In the genomic region with DNA sequence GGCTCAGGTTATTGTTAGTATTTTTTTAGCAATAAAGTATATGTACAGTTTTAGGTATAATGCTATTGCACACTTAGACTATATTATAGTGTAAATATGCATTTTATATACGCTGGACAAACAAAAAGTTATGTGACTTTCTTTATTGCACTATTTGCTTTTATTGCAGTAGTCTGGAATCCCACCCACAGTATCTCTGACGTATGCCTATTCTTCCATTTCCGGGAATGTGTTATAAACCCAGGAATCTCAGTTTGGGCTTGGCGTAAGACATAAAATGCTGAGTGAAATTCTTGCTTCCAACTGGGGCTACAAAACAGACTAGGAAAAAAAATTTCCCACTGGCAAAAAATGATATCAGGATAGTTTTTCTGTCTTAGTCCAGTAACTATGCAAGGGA, we compare ENCODE assay signal across 27 cellular contexts.
"Had no signal": no experiment of that assay in that cellular context is flagged by ENCODE, and none has a peak within 500 bp of the region (broad histone marks: within the 10 kb centered on the region; RNA-seq: fewer than 3 reads in every experiment).

No MANE protein-coding gene starts in this region.

- H3K4me3 Mint-ChIP-seq: stimulated activated effector memory CD8-positive, alpha-beta T cell treated with anti-CD3 and anti-CD28 coated beads, Interleukin-12 subunit alpha, Interleukin-12 subunit beta, amount 100 ng/mL, for 72 hours; stimulated activated memory B cell treated with anti-CD40 and anti-IgM and Interleukin-4, amounts not matched to agents 10 μg/mL and 1 μg/mL and 100 μg/mL, for 72 hours; stimulated activated naive B cell treated with anti-CD40 and anti-IgM and Interleukin-4, amounts not matched to agents 10 μg/mL and 1 μg/mL and 100 μg/mL, for 72 hours; stimulated activated naive CD8-positive, alpha-beta T cell treated with anti-CD3 and anti-CD28 coated beads, Interleukin-15, amount 100 ng/mL, for 72 hours; stimulated activated naive CD8-positive, alpha-beta T cell treated with anti-CD3 and anti-CD28 coated beads, Interleukin-15, Interleukin-2, amounts not matched to agents 100 ng/mL and 50 ng/mL, for 24 hours; type B pancreatic cell had no signal

- ATAC-seq: stimulated activated effector memory CD8-positive, alpha-beta T cell treated with anti-CD3 and anti-CD28 coated beads, Interleukin-12 subunit alpha, Interleukin-12 subunit beta, amount 100 ng/mL, for 72 hours; stimulated activated memory B cell treated with anti-CD40 and anti-IgM and Interleukin-4, amounts not matched to agents 10 μg/mL and 1 μg/mL and 100 μg/mL, for 72 hours; stimulated activated naive B cell treated with anti-CD40 and anti-IgM and Interleukin-4, amounts not matched to agents 10 μg/mL and 1 μg/mL and 100 μg/mL, for 72 hours; stimulated activated naive CD8-positive, alpha-beta T cell treated with anti-CD3 and anti-CD28 coated beads, Interleukin-15, amount 100 ng/mL, for 72 hours; stimulated activated naive CD8-positive, alpha-beta T cell treated with anti-CD3 and anti-CD28 coated beads, Interleukin-15, Interleukin-2, amounts not matched to agents 100 U/mL and 50 U/mL, for 24 hours; upper lobe of right lung had no signal

- H3K27ac Mint-ChIP-seq: stimulated activated effector memory CD8-positive, alpha-beta T cell treated with anti-CD3 and anti-CD28 coated beads, Interleukin-12 subunit alpha, Interleukin-12 subunit beta, amount 100 ng/mL, for 72 hours; stimulated activated memory B cell treated with anti-CD40 and anti-IgM and Interleukin-4, amounts not matched to agents 10 μg/mL and 1 μg/mL and 100 μg/mL, for 72 hours; stimulated activated naive B cell treated with anti-CD40 and anti-IgM and Interleukin-4, amounts not matched to agents 10 μg/mL and 1 μg/mL and 100 μg/mL, for 72 hours; stimulated activated naive CD8-positive, alpha-beta T cell treated with anti-CD3 and anti-CD28 coated beads, Interleukin-15, amount 100 ng/mL, for 72 hours; stimulated activated naive CD8-positive, alpha-beta T cell treated with anti-CD3 and anti-CD28 coated beads, Interleukin-15, Interleukin-2, amounts not matched to agents 100 ng/mL and 50 ng/mL, for 24 hours; type B pancreatic cell had no signal

- H3K27me3 ChIP-seq: stomach, suprapubic skin, testis, thyroid gland, tibial artery, tibial nerve, upper lobe of left lung, upper lobe of right lung, uterus, vagina had no signal

- H3K9me3 ChIP-seq: suprapubic skin, testis, thoracic aorta, thyroid gland, tibial artery, upper lobe of left lung, upper lobe of right lung, uterus, vagina had no signal

- H3K36me3 Mint-ChIP-seq: stimulated activated effector memory CD8-positive, alpha-beta T cell treated with anti-CD3 and anti-CD28 coated beads, Interleukin-12 subunit alpha, Interleukin-12 subunit beta, amount 100 ng/mL, for 72 hours; stimulated activated memory B cell treated with anti-CD40 and anti-IgM and Interleukin-4, amounts not matched to agents 10 μg/mL and 1 μg/mL and 100 μg/mL, for 72 hours; stimulated activated naive B cell treated with anti-CD40 and anti-IgM and Interleukin-4, amounts not matched to agents 10 μg/mL and 1 μg/mL and 100 μg/mL, for 72 hours; type B pancreatic cell had no signal

- H3K4me3 ChIP-seq: stomach, suprapubic skin, testis, thoracic aorta, thyroid gland, tibial artery, tibial nerve, upper lobe of left lung, upper lobe of right lung, uterus, vagina had no signal

- H3K4me1 ChIP-seq: stomach, suprapubic skin, testis, thyroid gland, tibial artery, tibial nerve, upper lobe of left lung, upper lobe of right lung, uterus, vagina had no signal

- H3K36me3 ChIP-seq: stomach, suprapubic skin, thoracic aorta, thyroid gland, tibial artery, tibial nerve, upper lobe of left lung, upper lobe of right lung, uterus, vagina had no signal

- H3K27ac ChIP-seq: stomach, suprapubic skin, testis, thoracic aorta, thyroid gland, tibial artery, tibial nerve, upper lobe of left lung, upper lobe of right lung, uterus, vagina had no signal

- H3K27me3 Mint-ChIP-seq: stimulated activated memory B cell treated with anti-CD40 and anti-IgM and Interleukin-4, amounts not matched to agents 10 μg/mL and 1 μg/mL and 100 μg/mL, for 72 hours; stimulated activated naive B cell treated with anti-CD40 and anti-IgM and Interleukin-4, amounts not matched to agents 10 μg/mL and 1 μg/mL and 100 μg/mL, for 72 hours; stimulated activated naive CD8-positive, alpha-beta T cell treated with anti-CD3 and anti-CD28 coated beads, Interleukin-15, amount 100 ng/mL, for 72 hours; stimulated activated naive CD8-positive, alpha-beta T cell treated with anti-CD3 and anti-CD28 coated beads, Interleukin-15, Interleukin-2, amounts not matched to agents 100 ng/mL and 50 ng/mL, for 24 hours had no signal

- H3K4me1 Mint-ChIP-seq: stimulated activated effector memory CD8-positive, alpha-beta T cell treated with anti-CD3 and anti-CD28 coated beads, Interleukin-12 subunit alpha, Interleukin-12 subunit beta, amount 100 ng/mL, for 72 hours; stimulated activated memory B cell treated with anti-CD40 and anti-IgM and Interleukin-4, amounts not matched to agents 10 μg/mL and 1 μg/mL and 100 μg/mL, for 72 hours; stimulated activated naive B cell treated with anti-CD40 and anti-IgM and Interleukin-4, amounts not matched to agents 10 μg/mL and 1 μg/mL and 100 μg/mL, for 72 hours; stimulated activated naive CD8-positive, alpha-beta T cell treated with anti-CD3 and anti-CD28 coated beads, Interleukin-15, amount 100 ng/mL, for 72 hours had no signal

- H3K9me3 Mint-ChIP-seq: stimulated activated memory B cell treated with anti-CD40 and anti-IgM and Interleukin-4, amounts not matched to agents 10 μg/mL and 1 μg/mL and 100 μg/mL, for 72 hours; type B pancreatic cell had no signal

- DNase-seq: stimulated activated CD4-positive, alpha-beta T cell treated with anti-CD3 and anti-CD28 coated beads, Interleukin-2, amount 100 ng/mL, for 48 hours; stimulated activated CD4-positive, alpha-beta T cell treated with anti-CD3 and anti-CD28 coated beads, Interleukin-4, amount 100 ng/mL, for 1 hour; stimulated activated CD4-positive, alpha-beta T cell treated with anti-CD3 and anti-CD28 coated beads, Interleukin-4, amount 100 ng/mL, for 24 hours; stimulated activated CD4-positive, alpha-beta T cell treated with anti-CD3 and anti-CD28 coated beads, Interleukin-4, amount 100 ng/mL, for 4 hours; stimulated activated CD8-positive, alpha-beta memory T cell treated with anti-CD3 and anti-CD28 coated beads, Interleukin-4, amount 100 ng/mL, for 48 hours; stimulated activated naive B cell treated with anti-CD40 and anti-IgM and Interleukin-4, amounts not matched to agents 10 μg/mL and 1 μg/mL and 100 μg/mL, for 72 hours; stimulated activated naive CD4-positive, alpha-beta T cell; stimulated activated naive CD4-positive, alpha-beta T cell treated with Interleukin-2 at 50 U/mL for 16 hours; stimulated activated naive CD8-positive, alpha-beta T cell treated with anti-CD3 and anti-CD28 coated beads, Interleukin-15, amount 100 ng/mL, for 72 hours; stimulated activated naive CD8-positive, alpha-beta T cell treated with anti-CD3 and anti-CD28 coated beads, Interleukin-15, Interleukin-2, amounts not matched to agents 100 U/mL and 50 U/mL, for 24 hours; stomach; substantia nigra; testis; thyroid gland; tibial artery; trophoblast cell; upper lobe of left lung; upper lobe of right lung; uterus had no signal
